Comparison of ENCODE assay signal across 13 cellular contexts in genomic region chr1:245771521-245772281, GRCh38.
DNase-seq lines count a peak whose midpoint lies in the region; ATAC-seq and TF ChIP-seq lines count a peak whose summit lies in the region.
"Had no signal": no experiment of that assay in that cellular context is flagged by ENCODE, and none has a peak within 500 bp of the region (broad histone marks: within the 10 kb centered on the region; RNA-seq: fewer than 3 reads in every experiment).

No MANE protein-coding gene starts in this region.

- H3K27me3 ChIP-seq in fibroblast of lung (ENCODE audit: control insufficient read depth, insufficient read depth, low read length) = no peaks in the 10 kb centered on the region
- H3K27me3 ChIP-seq: thyroid gland had no signal

- H3K36me3 ChIP-seq in fibroblast of lung (ENCODE audit: control insufficient read depth, insufficient read depth, low read length) = no peaks in the 10 kb centered on the region
- H3K36me3 ChIP-seq: thyroid gland had no signal

- H3K4me3 ChIP-seq in fibroblast of lung (replicated peaks in 1 of 4; ENCODE audit: control extremely low read depth in 1 of 4, insufficient read depth in 1 of 4, low read depth in 3 of 4, low read length in 4 of 4) = no peak overlapping the region
- H3K4me3 ChIP-seq: thyroid gland had no signal

- ATAC-seq in natural killer cell treated with Interleukin-12 subunit alpha and Interleukin-12 subunit beta and Interleukin-15 and Interleukin-18, amount 100 ng/mL, for 72 hours = peak; percentile 62 to 69
- ATAC-seq in HG03378 (IDR thresholded peaks at IDR 0.05; ENCODE audit: unreplicated experiment) (no peak), T-helper 17 cell (no peak)

- H3K4me1 ChIP-seq in fibroblast of lung (ENCODE audit: control insufficient read depth, extremely low read depth, insufficient read depth, low read length) = peaks cover 18% of the 10 kb centered on the region
- H3K4me1 ChIP-seq: parathyroid adenoma, thyroid gland had no signal

- H3K4me2 ChIP-seq in fibroblast of lung (ENCODE audit: extremely low read depth, insufficient read depth, low read length) = peak overlapping the region; percentile 63

- H3K27ac Mint-ChIP-seq in natural killer cell treated with Interleukin-12 subunit alpha and Interleukin-12 subunit beta and Interleukin-15 and Interleukin-18, amount 100 ng/mL, for 72 hours = peak overlapping the region; percentile 7 to 29
- H3K27ac Mint-ChIP-seq in glutamatergic neuron (ENCODE audit: unreplicated experiment) (no peak overlapping the region), T-helper 17 cell (no peak overlapping the region)
- H3K27ac Mint-ChIP-seq: activated naive CD8-positive, alpha-beta T cell had no signal

- peak overlapping the region; percentile 67 for H3K27ac ChIP-seq in fibroblast of lung (ENCODE audit: insufficient read depth, low read length)
- H3K27ac ChIP-seq: parathyroid adenoma, thyroid gland had no signal

- no peaks in the 10 kb centered on the region for H4K20me1 ChIP-seq in fibroblast of lung (ENCODE audit: control insufficient read depth, extremely low read depth, insufficient read depth, low read length)

- DNase-seq in Daoy (ENCODE audit: low read depth) (peak; percentile 45), RPMI7951 (ENCODE audit: low read depth) (peak; percentile 95), fibroblast of lung (ENCODE audit: low read depth in 2 of 2) (peak; percentile 95 to 99), glutamatergic neuron (no peak), T-helper 17 cell (no peak)
- no peak for DNase-seq in natural killer cell treated with Interleukin-12 subunit alpha and Interleukin-12 subunit beta and Interleukin-15 and Interleukin-18, amount 100 ng/mL, for 72 hours (ENCODE audit: low spot score)
- DNase-seq in activated CD4-positive, alpha-beta T cell treated with anti-CD3 and anti-CD28 coated beads, Interleukin-2, amount 50 U/mL, for 1 hour = no peak
- DNase-seq: kidney, NCI-H1694 treated with DMSO at 0.1 percent for 48 hours, thyroid gland had no signal

- no peaks in the 10 kb centered on the region for H3K27me3 Mint-ChIP-seq in natural killer cell treated with Interleukin-12 subunit alpha and Interleukin-12 subunit beta and Interleukin-15 and Interleukin-18, amount 100 ng/mL, for 72 hours
- H3K27me3 Mint-ChIP-seq in glutamatergic neuron (ENCODE audit: unreplicated experiment) (peaks cover 3% of the 10 kb centered on the region), T-helper 17 cell (no peaks in the 10 kb centered on the region)
- H3K27me3 Mint-ChIP-seq: activated naive CD8-positive, alpha-beta T cell had no signal

- H3K9ac ChIP-seq in fibroblast of lung (ENCODE audit: insufficient read depth, low read length) = no peak overlapping the region
- H3K9ac ChIP-seq: parathyroid adenoma had no signal

- no peaks in the 10 kb centered on the region for H3K9me3 ChIP-seq in fibroblast of lung (ENCODE audit: control insufficient read depth, insufficient read depth, low read depth, low read length)
- H3K9me3 ChIP-seq in T-helper 17 cell (ENCODE audit: control insufficient read depth, low read length, poor library complexity, severe bottlenecking) = no peaks in the 10 kb centered on the region
- H3K9me3 ChIP-seq: thyroid gland had no signal

- no peaks in the 10 kb centered on the region for H3K79me2 ChIP-seq in fibroblast of lung (ENCODE audit: control insufficient read depth, insufficient read depth, low read length)
- H3K79me2 ChIP-seq: parathyroid adenoma had no signal

- TF ChIP-seq CTCF in fibroblast of lung (conservative IDR thresholded peaks at IDR 0.05 in 1 of 2, IDR thresholded peaks at IDR 0.05 in 1 of 2; ENCODE audit: low read depth in 1 of 2, low read length in 2 of 2) = no peak
- no peak for TF ChIP-seq CTCF in glutamatergic neuron (IDR thresholded peaks at IDR 0.05; ENCODE audit: partially characterized antibody, unreplicated experiment)

- H2AFZ ChIP-seq in fibroblast of lung (ENCODE audit: low read length) = no peak overlapping the region
- H2AFZ ChIP-seq: parathyroid adenoma had no signal

- H3K9me3 Mint-ChIP-seq in natural killer cell treated with Interleukin-12 subunit alpha and Interleukin-12 subunit beta and Interleukin-15 and Interleukin-18, amount 100 ng/mL, for 72 hours = no peaks in the 10 kb centered on the region
- H3K9me3 Mint-ChIP-seq in glutamatergic neuron (ENCODE audit: unreplicated experiment) = peaks cover 5% of the 10 kb centered on the region

- peaks cover 39 to 49% of the 10 kb centered on the region in 2 donors for H3K4me1 Mint-ChIP-seq in natural killer cell treated with Interleukin-12 subunit alpha and Interleukin-12 subunit beta and Interleukin-15 and Interleukin-18, amount 100 ng/mL, for 72 hours (ENCODE audit: low read depth in 2 of 2)
- peaks cover 10% of the 10 kb centered on the region for H3K4me1 Mint-ChIP-seq in glutamatergic neuron (ENCODE audit: low read depth, unreplicated experiment)
- H3K4me1 Mint-ChIP-seq in T-helper 17 cell = no peaks in the 10 kb centered on the region

- H3K4me3 Mint-ChIP-seq in natural killer cell treated with Interleukin-12 subunit alpha and Interleukin-12 subunit beta and Interleukin-15 and Interleukin-18, amount 100 ng/mL, for 72 hours = no peak overlapping the region
- H3K4me3 Mint-ChIP-seq in glutamatergic neuron (ENCODE audit: unreplicated experiment) (no peak overlapping the region), T-helper 17 cell (no peak overlapping the region)
- H3K4me3 Mint-ChIP-seq: activated naive CD8-positive, alpha-beta T cell had no signal

- H3K36me3 Mint-ChIP-seq in natural killer cell treated with Interleukin-12 subunit alpha and Interleukin-12 subunit beta and Interleukin-15 and Interleukin-18, amount 100 ng/mL, for 72 hours = no peaks in the 10 kb centered on the region
- peaks cover 7% of the 10 kb centered on the region for H3K36me3 Mint-ChIP-seq in glutamatergic neuron (ENCODE audit: unreplicated experiment)
- H3K36me3 Mint-ChIP-seq in T-helper 17 cell (ENCODE audit: low read depth) = peaks cover 5% of the 10 kb centered on the region

Comparison
In these comparisons a context has a peak if more than half of its experiments do, and no peak if none do; other contexts are left out.
1. DNase-seq: peak in Daoy (single experiment), RPMI7951 (single experiment) and fibroblast of lung (2 of 2); none in natural killer cell treated with Interleukin-12 subunit alpha and Interleukin-12 subunit beta and Interleukin-15 and Interleukin-18, amount 100 ng/mL, for 72 hours (single experiment), glutamatergic neuron (single experiment), activated CD4-positive, alpha-beta T cell treated with anti-CD3 and anti-CD28 coated beads, Interleukin-2, amount 50 U/mL, for 1 hour (single experiment) and T-helper 17 cell (0 of 3).
2. ATAC-seq: peak in natural killer cell treated with Interleukin-12 subunit alpha and Interleukin-12 subunit beta and Interleukin-15 and Interleukin-18, amount 100 ng/mL, for 72 hours (2 of 2); none in HG03378 (single experiment) and T-helper 17 cell (single experiment).
3. H3K27ac Mint-ChIP-seq: peak in natural killer cell treated with Interleukin-12 subunit alpha and Interleukin-12 subunit beta and Interleukin-15 and Interleukin-18, amount 100 ng/mL, for 72 hours (2 of 2); none in glutamatergic neuron (single experiment) and T-helper 17 cell (single experiment).